ENCODE assay signal across 1 cellular context in the genomic region with DNA sequence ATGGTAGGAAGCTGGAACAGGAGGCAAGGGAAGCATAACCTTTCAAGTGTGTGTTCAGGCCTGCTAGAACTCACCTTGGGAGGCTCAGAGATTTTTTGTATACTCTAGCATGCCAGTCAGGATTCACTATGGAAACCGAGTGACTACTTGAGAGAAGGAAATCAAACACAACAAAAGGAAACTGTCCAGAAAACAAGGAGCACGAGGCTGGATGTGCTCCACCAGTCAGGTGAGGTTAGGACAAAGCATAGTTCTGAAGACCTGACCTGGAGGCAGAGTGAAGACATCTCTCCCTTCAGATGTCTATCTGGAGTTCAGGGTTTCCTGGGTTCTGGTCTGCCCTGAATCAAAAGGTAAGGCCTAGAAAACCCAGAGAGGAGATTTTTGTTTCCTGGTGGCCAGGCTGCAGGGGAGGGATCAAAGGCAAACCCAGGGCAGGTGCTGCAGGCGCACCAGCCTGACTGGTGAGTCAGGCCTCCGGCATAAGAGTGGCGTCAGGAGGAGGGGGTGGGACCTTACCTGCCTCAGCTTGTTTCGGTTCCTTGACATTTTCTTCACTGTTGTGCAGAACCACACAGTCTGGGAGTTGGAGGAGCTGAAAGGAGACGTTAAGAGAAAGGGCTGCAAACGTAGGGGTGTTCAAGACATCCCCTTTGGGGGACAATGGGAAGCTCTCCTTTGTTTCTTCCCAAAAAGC.
TF ChIP-seq lines count a peak whose summit lies in the region.

No MANE protein-coding gene starts in this region.

TF ChIP-seq in GM23338, 12 proteins besides CTCF, POLR2A, EP300 and RAD21 (continued from another document):
- TF ChIP-seq REST (IDR thresholded peaks at IDR 0.05; ENCODE audit: unreplicated experiment) (no peak), ZNF114 (CRISPR knock-in tag; IDR thresholded peaks at IDR 0.05) (no peak), EZH2phosphoT487 (IDR thresholded peaks at IDR 0.05; ENCODE audit: unreplicated experiment) (no peak), NANOG (IDR thresholded peaks at IDR 0.05; ENCODE audit: borderline replicate concordance) (no peak), JUNB (IDR thresholded peaks at IDR 0.05; ENCODE audit: unreplicated experiment) (no peak), ZNF462 (CRISPR knock-in tag; IDR thresholded peaks at IDR 0.05) (no peak), CREB1 (CRISPR knock-in tag; IDR thresholded peaks at IDR 0.05; ENCODE audit: low read depth) (no peak)
- TF ChIP-seq, protein P1, sequence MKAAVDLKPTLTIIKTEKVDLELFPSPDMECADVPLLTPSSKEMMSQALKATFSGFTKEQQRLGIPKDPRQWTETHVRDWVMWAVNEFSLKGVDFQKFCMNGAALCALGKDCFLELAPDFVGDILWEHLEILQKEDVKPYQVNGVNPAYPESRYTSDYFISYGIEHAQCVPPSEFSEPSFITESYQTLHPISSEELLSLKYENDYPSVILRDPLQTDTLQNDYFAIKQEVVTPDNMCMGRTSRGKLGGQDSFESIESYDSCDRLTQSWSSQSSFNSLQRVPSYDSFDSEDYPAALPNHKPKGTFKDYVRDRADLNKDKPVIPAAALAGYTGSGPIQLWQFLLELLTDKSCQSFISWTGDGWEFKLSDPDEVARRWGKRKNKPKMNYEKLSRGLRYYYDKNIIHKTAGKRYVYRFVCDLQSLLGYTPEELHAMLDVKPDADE (IDR thresholded peaks at IDR 0.05), result no peak
